18 cellular contexts compared by ENCODE assay signal in the genomic region with DNA sequence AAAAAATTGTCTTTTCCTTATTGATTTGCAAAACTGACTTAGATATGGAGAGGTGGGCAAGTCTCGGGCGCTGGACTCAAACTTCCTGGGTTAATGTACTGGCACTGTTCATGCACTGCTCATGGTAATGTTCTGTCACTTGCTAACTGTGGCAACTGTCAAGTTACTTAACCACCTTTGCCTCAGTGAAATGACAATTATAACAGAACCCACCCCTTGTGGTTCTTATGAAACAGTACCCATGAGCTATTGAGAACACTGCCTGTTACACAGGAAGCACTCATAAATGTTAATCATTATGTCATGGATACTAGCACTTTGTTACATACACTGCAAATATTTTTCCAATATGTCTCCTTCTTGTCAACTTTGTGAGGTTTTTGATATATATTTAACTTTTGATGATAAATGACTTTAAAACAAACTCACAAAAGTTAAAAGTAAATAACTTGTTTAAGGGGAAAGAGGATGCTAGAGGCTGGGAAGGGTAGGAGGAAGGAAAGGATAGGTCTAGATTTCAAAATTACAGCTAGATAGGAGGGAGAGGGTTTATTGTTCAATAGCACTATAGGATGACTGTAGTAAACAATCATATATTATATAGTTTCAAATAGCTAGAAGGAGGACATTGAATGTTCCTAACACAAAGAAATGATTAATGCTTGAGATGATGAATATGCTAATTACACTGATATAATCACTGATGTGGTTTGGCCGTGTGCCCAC.
"Had no signal": no experiment of that assay in that cellular context is flagged by ENCODE, and none has a peak within 500 bp of the region (broad histone marks: within the 10 kb centered on the region; RNA-seq: fewer than 3 reads in every experiment).

No MANE protein-coding gene starts in this region.

- H3K36me3 ChIP-seq: adrenal gland, gastroesophageal sphincter, left ventricle myocardium inferior, right atrium auricular region, suprapubic skin had no signal

- H3K4me3 ChIP-seq: adrenal gland, dorsolateral prefrontal cortex, gastroesophageal sphincter, left ventricle myocardium inferior, right atrium auricular region, suprapubic skin had no signal

- H3K9me3 ChIP-seq: adrenal gland, gastroesophageal sphincter, left ventricle myocardium inferior, right atrium auricular region, suprapubic skin had no signal

- H3K27ac ChIP-seq: adrenal gland, dorsolateral prefrontal cortex, gastroesophageal sphincter, left ventricle myocardium inferior, right atrium auricular region, suprapubic skin had no signal

- H3K27me3 ChIP-seq: adrenal gland, dorsolateral prefrontal cortex, gastroesophageal sphincter, right atrium auricular region, suprapubic skin had no signal

- H3K4me1 ChIP-seq: adrenal gland, gastroesophageal sphincter, left ventricle myocardium inferior, right atrium auricular region had no signal

- DNase-seq: activated CD4-positive, alpha-beta memory T cell treated with anti-CD3 and anti-CD28 coated beads for 36 hours; activated CD4-positive, alpha-beta T cell treated with anti-CD3 and anti-CD28 coated beads for 36 hours; activated CD8-positive, alpha-beta memory T cell treated with anti-CD3 and anti-CD28 coated beads, Interleukin-2, amount 10 ng/mL, durations not matched to agents 7 days and 5 days; activated naive CD4-positive, alpha-beta T cell treated with anti-CD3 and anti-CD28 coated beads, Interleukin-2, amount 50 U/mL, for 16 hours; activated T-cell treated with anti-CD3 and anti-CD28 coated beads, Interleukin-2, amount 50 U/mL, for 1 hour; adrenal gland; dorsolateral prefrontal cortex; erythroblast; kidney; left ventricle myocardium inferior; occipital lobe; stimulated activated CD4-positive, alpha-beta T cell treated with anti-CD3 and anti-CD28 coated beads, Interleukin-15, amount 100 ng/mL, for 24 hours; stimulated activated CD4-positive, alpha-beta T cell treated with anti-CD3 and anti-CD28 coated beads, Interleukin-4, amount 100 ng/mL, for 1 hour; stimulated activated naive CD4-positive, alpha-beta T cell; trophoblast cell had no signal

- ATAC-seq: activated CD4-positive, alpha-beta T cell treated with anti-CD3 and anti-CD28 coated beads for 36 hours; activated CD8-positive, alpha-beta memory T cell treated with anti-CD3 and anti-CD28 coated beads, Interleukin-2, amount 10 ng/mL, durations not matched to agents 7 days and 5 days; gastroesophageal sphincter had no signal
